Comparison of ENCODE assay signal across 23 cellular contexts in genomic region chr15:52717924-52718323, GRCh38.
"Had no signal": no experiment of that assay in that cellular context is flagged by ENCODE, and none has a peak within 500 bp of the region (broad histone marks: within the 10 kb centered on the region; RNA-seq: fewer than 3 reads in every experiment).

No MANE protein-coding gene starts in this region.

- ATAC-seq: activated naive CD8-positive, alpha-beta T cell treated with anti-CD3 and anti-CD28 coated beads, Interleukin-2, amount 50 U/mL, for 24 hours; stimulated activated effector memory CD8-positive, alpha-beta T cell treated with anti-CD3 and anti-CD28 coated beads, Interleukin-12 subunit alpha, Interleukin-12 subunit beta, amount 100 ng/mL, for 72 hours; T-cell had no signal

- H3K27ac Mint-ChIP-seq: activated naive CD4-positive, alpha-beta T cell treated with anti-CD3 and anti-CD28 coated beads, Interleukin-2, amount 10 ng/mL, durations not matched to agents 7 days and 5 days; activated naive CD8-positive, alpha-beta T cell treated with anti-CD3 and anti-CD28 coated beads, Interleukin-2, amount 50 U/mL, for 24 hours; nephron progenitor cell; stimulated activated effector memory CD8-positive, alpha-beta T cell treated with anti-CD3 and anti-CD28 coated beads, Interleukin-12 subunit alpha, Interleukin-12 subunit beta, amount 100 ng/mL, for 72 hours; T-cell had no signal

- H3K36me3 Mint-ChIP-seq: activated naive CD4-positive, alpha-beta T cell treated with anti-CD3 and anti-CD28 coated beads, Interleukin-2, amount 10 ng/mL, durations not matched to agents 7 days and 5 days; stimulated activated effector memory CD8-positive, alpha-beta T cell treated with anti-CD3 and anti-CD28 coated beads, Interleukin-12 subunit alpha, Interleukin-12 subunit beta, amount 100 ng/mL, for 72 hours; T-cell had no signal

- DNase-seq: activated CD4-positive, alpha-beta T cell treated with anti-CD3 and anti-CD28 coated beads, Interleukin-2, amount 50 U/mL, for 1 hour; activated CD4-positive, CD25-positive, alpha-beta regulatory T cell treated with anti-CD3 and anti-CD28 coated beads, Interleukin-2, amount 50 U/mL, for 72 hours; activated CD8-positive, alpha-beta memory T cell treated with anti-CD3 and anti-CD28 coated beads for 24 hours; activated CD8-positive, alpha-beta memory T cell treated with anti-CD3 and anti-CD28 coated beads, Interleukin-2, amount 50 U/mL, for 48 hours; activated effector memory CD4-positive, alpha-beta T cell treated with Interleukin-2 at 50 U/mL for 16 hours; activated naive CD4-positive, alpha-beta T cell treated with anti-CD3 and anti-CD28 coated beads, Interleukin-2, amount 10 ng/mL, durations not matched to agents 7 days and 5 days; activated naive CD8-positive, alpha-beta T cell treated with anti-CD3 and anti-CD28 coated beads, Interleukin-2, amount 50 U/mL, for 24 hours; activated T-cell treated with anti-CD3 and anti-CD28 coated beads, Interleukin-2, amount 50 U/mL, for 48 hours; aorta; colonic mucosa; erythroblast; left cardiac atrium; midbrain; nephron progenitor cell; small intestine; stimulated activated CD4-positive, alpha-beta T cell treated with anti-CD3 and anti-CD28 coated beads, Interleukin-4, amount 100 ng/mL, for 24 hours; T-cell; thyroid gland had no signal

- H3K36me3 ChIP-seq: colonic mucosa, prostate gland, right atrium auricular region, thyroid gland had no signal

- H3K9me3 ChIP-seq: colonic mucosa, prostate gland, right atrium auricular region, thyroid gland had no signal

- H3K4me1 ChIP-seq: colonic mucosa, prostate gland, right atrium auricular region, thyroid gland had no signal

- H3K27ac ChIP-seq: colonic mucosa, prostate gland, right atrium auricular region, thyroid gland had no signal

- H3K27me3 ChIP-seq: colonic mucosa, right atrium auricular region, thyroid gland had no signal

- H3K4me1 Mint-ChIP-seq: activated naive CD4-positive, alpha-beta T cell treated with anti-CD3 and anti-CD28 coated beads, Interleukin-2, amount 10 ng/mL, durations not matched to agents 7 days and 5 days; activated naive CD8-positive, alpha-beta T cell treated with anti-CD3 and anti-CD28 coated beads, Interleukin-2, amount 50 U/mL, for 24 hours; central memory CD8-positive, alpha-beta T cell; stimulated activated effector memory CD8-positive, alpha-beta T cell treated with anti-CD3 and anti-CD28 coated beads, Interleukin-12 subunit alpha, Interleukin-12 subunit beta, amount 100 ng/mL, for 72 hours; T-cell had no signal

- H3K27me3 Mint-ChIP-seq: activated naive CD8-positive, alpha-beta T cell treated with anti-CD3 and anti-CD28 coated beads, Interleukin-2, amount 50 U/mL, for 24 hours; central memory CD8-positive, alpha-beta T cell; T-cell had no signal

- H3K4me3 ChIP-seq: colonic mucosa, lung, prostate gland, right atrium auricular region, thyroid gland had no signal

- H3K9me3 Mint-ChIP-seq: activated naive CD4-positive, alpha-beta T cell treated with anti-CD3 and anti-CD28 coated beads, Interleukin-2, amount 10 ng/mL, durations not matched to agents 7 days and 5 days; activated naive CD8-positive, alpha-beta T cell treated with anti-CD3 and anti-CD28 coated beads, Interleukin-2, amount 50 U/mL, for 24 hours; central memory CD8-positive, alpha-beta T cell; nephron progenitor cell; stimulated activated effector memory CD8-positive, alpha-beta T cell treated with anti-CD3 and anti-CD28 coated beads, Interleukin-12 subunit alpha, Interleukin-12 subunit beta, amount 100 ng/mL, for 72 hours; T-cell had no signal

- H3K4me3 Mint-ChIP-seq: activated naive CD4-positive, alpha-beta T cell treated with anti-CD3 and anti-CD28 coated beads, Interleukin-2, amount 10 ng/mL, durations not matched to agents 7 days and 5 days; activated naive CD8-positive, alpha-beta T cell treated with anti-CD3 and anti-CD28 coated beads, Interleukin-2, amount 50 U/mL, for 24 hours; central memory CD8-positive, alpha-beta T cell; nephron progenitor cell; stimulated activated effector memory CD8-positive, alpha-beta T cell treated with anti-CD3 and anti-CD28 coated beads, Interleukin-12 subunit alpha, Interleukin-12 subunit beta, amount 100 ng/mL, for 72 hours; T-cell had no signal
